ENCODE assay signal across 9 cellular contexts in genomic region chr4:150209140-150209829, GRCh38.
A peak's percentile ranks its signal among the peaks of the same experiment; 100 is the strongest.
DNase-seq lines count a peak whose midpoint lies in the region; ATAC-seq and TF ChIP-seq lines count a peak whose summit lies in the region.
"Had no signal": no experiment of that assay in that cellular context is flagged by ENCODE, and none has a peak within 500 bp of the region (broad histone marks: within the 10 kb centered on the region; RNA-seq: fewer than 3 reads in every experiment).

No MANE protein-coding gene starts in this region.

- no peak for TF ChIP-seq EP300 in stomach (IDR thresholded peaks at IDR 0.05)

- no peaks in the 10 kb centered on the region for H3K9me3 Mint-ChIP-seq in activated CD8-positive, alpha-beta T cell treated with anti-CD3 and anti-CD28 coated beads, Interleukin-2, amount 10 ng/mL, durations not matched to agents 7 days and 5 days (ENCODE audit: insufficient read depth)
- H3K9me3 Mint-ChIP-seq in natural killer cell treated with Interleukin-12 subunit alpha and Interleukin-12 subunit beta and Interleukin-15 and Interleukin-18, amount 100 ng/mL, for 72 hours: no peaks in the 10 kb centered on the region

- H3K4me2 ChIP-seq in Karpas-422 (ENCODE audit: low read depth, low read length, poor library complexity, severe bottlenecking) (no peak overlapping the region), hepatocyte (no peak overlapping the region)

- H3K4me3 Mint-ChIP-seq in activated CD8-positive, alpha-beta T cell treated with anti-CD3 and anti-CD28 coated beads, Interleukin-2, amount 10 ng/mL, durations not matched to agents 7 days and 5 days: no peak overlapping the region
- no peak overlapping the region for H3K4me3 Mint-ChIP-seq in natural killer cell treated with Interleukin-12 subunit alpha and Interleukin-12 subunit beta and Interleukin-15 and Interleukin-18, amount 100 ng/mL, for 72 hours

- H3K4me1 Mint-ChIP-seq in activated CD8-positive, alpha-beta T cell treated with anti-CD3 and anti-CD28 coated beads, Interleukin-2, amount 10 ng/mL, durations not matched to agents 7 days and 5 days (ENCODE audit: low read depth): no peaks in the 10 kb centered on the region
- H3K4me1 Mint-ChIP-seq in natural killer cell treated with Interleukin-12 subunit alpha and Interleukin-12 subunit beta and Interleukin-15 and Interleukin-18, amount 100 ng/mL, for 72 hours (ENCODE audit: low read depth in 2 of 2): no peaks in the 10 kb centered on the region

- ATAC-seq in GM18502 (IDR thresholded peaks at IDR 0.05; ENCODE audit: poor library complexity, unreplicated experiment): peak; percentile 65
- ATAC-seq in activated CD8-positive, alpha-beta T cell treated with anti-CD3 and anti-CD28 coated beads, Interleukin-2, amount 10 ng/mL, durations not matched to agents 7 days and 5 days: no peak
- no peak for ATAC-seq in natural killer cell treated with Interleukin-12 subunit alpha and Interleukin-12 subunit beta and Interleukin-15 and Interleukin-18, amount 100 ng/mL, for 72 hours

- H2AFZ ChIP-seq in Karpas-422 (ENCODE audit: low read length) (no peak overlapping the region), hepatocyte (no peak overlapping the region)

- CTCF ChIA-PET in activated CD8-positive, alpha-beta T cell treated with anti-CD3 and anti-CD28 coated beads, Interleukin-2, amount 10 ng/mL, durations not matched to agents 7 days and 5 days (lab: Charles Lee): interaction anchor here (1.4 kb wide), 1 partner anchor 198 kb away, joined by 7 read pairs; no protein-coding TSS in a partner anchor

- DNase-seq in BE2C (peak; percentile 85), Karpas-422 (peak; percentile 88), hepatocyte (ENCODE audit: low spot score) (peak; percentile 66), stomach (peak; percentile 59), putamen (ENCODE audit: low spot score) (no peak)
- DNase-seq in activated CD8-positive, alpha-beta T cell treated with anti-CD3 and anti-CD28 coated beads, Interleukin-2, amount 10 ng/mL, durations not matched to agents 7 days and 5 days: peak; percentile 22
- DNase-seq in natural killer cell treated with Interleukin-12 subunit alpha and Interleukin-12 subunit beta and Interleukin-15 and Interleukin-18, amount 100 ng/mL, for 72 hours (ENCODE audit: low spot score): no peak

- H4K20me1 ChIP-seq in Karpas-422 (ENCODE audit: insufficient read depth, low read depth, low read length) (no peaks in the 10 kb centered on the region), hepatocyte (ENCODE audit: insufficient read depth, poor library complexity, severe bottlenecking) (no peaks in the 10 kb centered on the region)

- peaks cover 9% of the 10 kb centered on the region for H3K27me3 Mint-ChIP-seq in activated CD8-positive, alpha-beta T cell treated with anti-CD3 and anti-CD28 coated beads, Interleukin-2, amount 10 ng/mL, durations not matched to agents 7 days and 5 days (ENCODE audit: low read depth)
- peaks cover 3 to 22% of the 10 kb centered on the region in 2 donors for H3K27me3 Mint-ChIP-seq in natural killer cell treated with Interleukin-12 subunit alpha and Interleukin-12 subunit beta and Interleukin-15 and Interleukin-18, amount 100 ng/mL, for 72 hours

- peak; percentile 82 for TF ChIP-seq CTCF in BE2C (IDR thresholded peaks at IDR 0.05; ENCODE audit: low read depth, low read length)
- TF ChIP-seq CTCF in hepatocyte (IDR thresholded peaks at IDR 0.05; ENCODE audit: poor library complexity): peak; percentile 55
- TF ChIP-seq CTCF in stomach (IDR thresholded peaks at IDR 0.05): peak in 5 of 7 experiments; percentile 9 to 38 (median 35)

- POLR2A ChIA-PET in activated CD8-positive, alpha-beta T cell treated with anti-CD3 and anti-CD28 coated beads, Interleukin-2, amount 10 ng/mL, durations not matched to agents 7 days and 5 days (lab: Charles Lee): no interaction called here

- no peak overlapping the region for H3K27ac Mint-ChIP-seq in activated CD8-positive, alpha-beta T cell treated with anti-CD3 and anti-CD28 coated beads, Interleukin-2, amount 10 ng/mL, durations not matched to agents 7 days and 5 days
- no peak overlapping the region for H3K27ac Mint-ChIP-seq in natural killer cell treated with Interleukin-12 subunit alpha and Interleukin-12 subunit beta and Interleukin-15 and Interleukin-18, amount 100 ng/mL, for 72 hours

- H3K4me1 ChIP-seq in BE2C: peaks cover 19% of the 10 kb centered on the region
- no peaks in the 10 kb centered on the region; the same call in 1 of the 2 replicates for H3K4me1 ChIP-seq in Karpas-422 (ENCODE audit: low read length)
- peaks cover 13% of the 10 kb centered on the region for H3K4me1 ChIP-seq in hepatocyte (ENCODE audit: insufficient read depth)
- no peaks in the 10 kb centered on the region for H3K4me1 ChIP-seq in stomach

- H3K9me2 ChIP-seq in Karpas-422 (replicated peaks; ENCODE audit: insufficient read depth, low read length) (no peaks in the 10 kb centered on the region), hepatocyte (replicated peaks; ENCODE audit: insufficient read depth) (no peaks in the 10 kb centered on the region)

- WGBS in hepatocyte (ENCODE audit: low lambda C conversion rate, missing lambda C conversion rate): 80% methylated on average over 6 of the region's 6 CpGs
- WGBS in stomach, 5 donors: 54 to 81% (median 67%) methylated on average over 6 of the region's 6 CpGs

- H3K4me3 ChIP-seq in BE2C (ENCODE audit: low read depth, low read length) (no peak overlapping the region), Karpas-422 (ENCODE audit: low read length) (no peak overlapping the region), hepatocyte (no peak overlapping the region), stomach (no peak overlapping the region)
- H3K4me3 ChIP-seq: SK-N-MC had no signal

- no peaks in the 10 kb centered on the region for H3K36me3 ChIP-seq in BE2C
- H3K36me3 ChIP-seq in Karpas-422 (ENCODE audit: insufficient read depth, low read length): no peaks in the 10 kb centered on the region
- H3K36me3 ChIP-seq in hepatocyte (replicated peaks; ENCODE audit: insufficient read depth, low read depth): no peaks in the 10 kb centered on the region
- no peaks in the 10 kb centered on the region for H3K36me3 ChIP-seq in stomach

- intact Hi-C loops in stomach (cut with DNase I; ENCODE audit: low total_unique reads): no loop called here

- H3K79me2 ChIP-seq in Karpas-422 (ENCODE audit: low read length) (no peaks in the 10 kb centered on the region), hepatocyte (no peaks in the 10 kb centered on the region)

- no peak overlapping the region for H3K27ac ChIP-seq in Karpas-422 (ENCODE audit: low read length)
- no peak overlapping the region for H3K27ac ChIP-seq in hepatocyte
- H3K27ac ChIP-seq in stomach: no peak overlapping the region
- H3K27ac ChIP-seq: SK-N-MC had no signal

- H3K36me3 Mint-ChIP-seq in activated CD8-positive, alpha-beta T cell treated with anti-CD3 and anti-CD28 coated beads, Interleukin-2, amount 10 ng/mL, durations not matched to agents 7 days and 5 days (ENCODE audit: low read depth): no peaks in the 10 kb centered on the region
- no peaks in the 10 kb centered on the region for H3K36me3 Mint-ChIP-seq in natural killer cell treated with Interleukin-12 subunit alpha and Interleukin-12 subunit beta and Interleukin-15 and Interleukin-18, amount 100 ng/mL, for 72 hours

- TF ChIP-seq POLR2A in stomach (IDR thresholded peaks at IDR 0.05): no peak

- no peaks in the 10 kb centered on the region for H3K9me3 ChIP-seq in BE2C
- no peaks in the 10 kb centered on the region for H3K9me3 ChIP-seq in Karpas-422 (ENCODE audit: low read length)
- no peaks in the 10 kb centered on the region for H3K9me3 ChIP-seq in hepatocyte (ENCODE audit: low read depth)
- no peaks in the 10 kb centered on the region for H3K9me3 ChIP-seq in stomach

- H3K27me3 ChIP-seq in BE2C (no peaks in the 10 kb centered on the region), Karpas-422 (ENCODE audit: low read length) (no peaks in the 10 kb centered on the region), hepatocyte (no peaks in the 10 kb centered on the region), stomach (no peaks in the 10 kb centered on the region)

- H3K9ac ChIP-seq in Karpas-422 (ENCODE audit: low read length): no peak overlapping the region

Comparison
In these comparisons a context has a peak if more than half of its experiments do, and no peak if none do; other contexts are left out.
1. DNase-seq: peak in BE2C (single experiment), Karpas-422 (single experiment), activated CD8-positive, alpha-beta T cell treated with anti-CD3 and anti-CD28 coated beads, Interleukin-2, amount 10 ng/mL, durations not matched to agents 7 days and 5 days (single experiment), hepatocyte (single experiment) and stomach (single experiment); none in natural killer cell treated with Interleukin-12 subunit alpha and Interleukin-12 subunit beta and Interleukin-15 and Interleukin-18, amount 100 ng/mL, for 72 hours (single experiment) and putamen (single experiment).
2. Peak in every context shown above with its lines, with median percentiles within 50 percentile points of each other: CTCF ChIP-seq.